15 cellular contexts compared by ENCODE assay signal in the genomic region with DNA sequence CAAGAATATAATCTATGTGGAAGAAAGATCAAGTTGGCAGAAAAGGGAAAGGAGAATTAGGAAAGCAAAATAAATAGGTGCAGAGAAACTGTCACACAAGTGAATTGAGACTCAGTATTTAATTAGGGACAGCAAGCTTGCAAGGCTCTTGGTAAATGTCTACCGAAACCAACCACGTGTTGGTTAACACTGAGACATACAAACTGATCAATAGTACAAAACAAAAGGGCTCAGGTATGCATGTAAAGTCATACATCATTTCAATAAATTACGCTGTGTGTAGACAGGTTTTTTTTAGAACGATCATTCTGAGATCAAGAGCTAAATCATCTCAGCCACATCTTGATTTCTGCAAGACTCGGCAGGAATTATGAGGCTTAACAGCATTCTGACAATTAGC.
A peak's percentile ranks its signal among the peaks of the same experiment; 100 is the strongest.
DNase-seq lines count a peak whose midpoint lies in the region; ATAC-seq and TF ChIP-seq lines count a peak whose summit lies in the region.
"Had no signal": no experiment of that assay in that cellular context is flagged by ENCODE, and none has a peak within 500 bp of the region (broad histone marks: within the 10 kb centered on the region; RNA-seq: fewer than 3 reads in every experiment).

No MANE protein-coding gene starts in this region.

- no peak overlapping the region for H3K4me3 Mint-ChIP-seq in activated naive CD8-positive, alpha-beta T cell treated with anti-CD3 and anti-CD28 coated beads, Interleukin-2, amount 50 U/mL, for 24 hours

- peak overlapping the region; percentile 47 for H3K27ac Mint-ChIP-seq in activated naive CD8-positive, alpha-beta T cell treated with anti-CD3 and anti-CD28 coated beads, Interleukin-2, amount 50 U/mL, for 24 hours

- no peaks in the 10 kb centered on the region for H3K36me3 ChIP-seq in heart left ventricle
- H3K36me3 ChIP-seq in tibial artery: no peaks in the 10 kb centered on the region
- H3K36me3 ChIP-seq: HAP-1, WERI-Rb-1 had no signal

- H3K27ac ChIP-seq in heart left ventricle (peak overlapping the region in 7 of 12 donors; percentile 9 to 78 (median 53)), tibial artery (peak overlapping the region; percentile 48 to 60), RWPE1 (no peak overlapping the region)
- H3K27ac ChIP-seq: HL-60, WERI-Rb-1 had no signal

- no peak for DNase-seq in heart left ventricle
- DNase-seq in Right ventricle myocardium superior: no peak
- DNase-seq in GM20000 (ENCODE audit: low spot score): peak; percentile 15
- no peak for DNase-seq in activated naive CD8-positive, alpha-beta T cell treated with anti-CD3 and anti-CD28 coated beads, Interleukin-2, amount 50 U/mL, for 24 hours
- DNase-seq in tibial artery: no peak
- no peak for DNase-seq in SW 1271 (lab: John Stamatoyannopoulos, UW)
- no peak for DNase-seq in RWPE1 (ENCODE audit: low spot score)
- DNase-seq in inferior parietal cortex (ENCODE audit: extremely low spot score): no peak
- DNase-seq: cerebellar nuclear complex, immature natural killer cell, NCI-H1417 treated with DMSO at 0.1 percent for 48 hours, NCI-H345, WERI-Rb-1 had no signal

- H3K4me1 ChIP-seq in heart left ventricle: peaks cover 0 to 68% (median 29%) of the 10 kb centered on the region in 12 donors
- peaks cover 0 to 97% (median 45%) of the 10 kb centered on the region in 4 donors for H3K4me1 ChIP-seq in tibial artery

- POLR2A ChIA-PET in RWPE1 (lab: Yijun Ruan, JAX; ENCODE audit: low non-redundant PET): no interaction called here

- ATAC-seq in heart left ventricle (no peak), Right ventricle myocardium superior (ENCODE audit: poor library complexity) (no peak)
- no peak for ATAC-seq in activated naive CD8-positive, alpha-beta T cell treated with anti-CD3 and anti-CD28 coated beads, Interleukin-2, amount 50 U/mL, for 24 hours

- WGBS in heart left ventricle, 4 donors: 88 to 91% (median 90%) methylated on average over 5 of the region's 5 CpGs

- H3K4me1 Mint-ChIP-seq in activated naive CD8-positive, alpha-beta T cell treated with anti-CD3 and anti-CD28 coated beads, Interleukin-2, amount 50 U/mL, for 24 hours: peaks cover 34% of the 10 kb centered on the region

- TF ChIP-seq CTCF in heart left ventricle (IDR thresholded peaks at IDR 0.05) (no peak), GM20000 (IDR thresholded peaks at IDR 0.05; ENCODE audit: extremely low read depth, missing control alignments) (no peak), tibial artery (IDR thresholded peaks at IDR 0.05) (no peak), RWPE1 (conservative IDR thresholded peaks at IDR 0.05; ENCODE audit: low read depth) (no peak)

- CTCF ChIA-PET in RWPE1 (lab: Yijun Ruan, JAX): interaction anchor here (0.7 to 1.0 kb wide), 2 partner anchors 256 to 584 kb away, joined by 3 to 4 read pairs; no protein-coding TSS in a partner anchor

- H3K4me3 ChIP-seq in heart left ventricle: no peak overlapping the region
- H3K4me3 ChIP-seq in tibial artery: no peak overlapping the region
- H3K4me3 ChIP-seq: HAP-1 had no signal

- intact Hi-C loops in heart left ventricle (cut with DNase I): loop anchor here in 5 of 10 donors (10.0 kb wide), 3 partner anchors 150 to 220 kb away; partner anchors contain the start of gene EBF1 (in 2 of the 5)
- intact Hi-C loops in Right ventricle myocardium superior (cut with DNase I): no loop called here
- intact Hi-C loops in tibial artery (cut with DNase I; ENCODE audit: low total_unique reads): no loop called here

- H3K27me3 Mint-ChIP-seq in activated naive CD8-positive, alpha-beta T cell treated with anti-CD3 and anti-CD28 coated beads, Interleukin-2, amount 50 U/mL, for 24 hours: peaks cover 2% of the 10 kb centered on the region

- no peaks in the 10 kb centered on the region for H3K9me3 Mint-ChIP-seq in activated naive CD8-positive, alpha-beta T cell treated with anti-CD3 and anti-CD28 coated beads, Interleukin-2, amount 50 U/mL, for 24 hours

- H3K9me3 ChIP-seq in heart left ventricle (no peaks in the 10 kb centered on the region), tibial artery (no peaks in the 10 kb centered on the region)
- H3K9me3 ChIP-seq: HAP-1 had no signal

- TF ChIP-seq POLR2A in heart left ventricle (IDR thresholded peaks at IDR 0.05): no peak

- H3K27me3 ChIP-seq in heart left ventricle (no peaks in the 10 kb centered on the region), tibial artery (no peaks in the 10 kb centered on the region)

- H3K36me3 Mint-ChIP-seq in activated naive CD8-positive, alpha-beta T cell treated with anti-CD3 and anti-CD28 coated beads, Interleukin-2, amount 50 U/mL, for 24 hours (ENCODE audit: low read depth): no peaks in the 10 kb centered on the region
